Comparison of ENCODE assay signal across 8 cellular contexts in genomic region chr6:144063246-144063743, GRCh38. TPM values are rescaled to one million over a fixed set of nuclear protein-coding genes. Genes with fewer than 3 reads are reported as not detected.
DNase-seq lines count a peak whose midpoint lies in the region; TF ChIP-seq lines count a peak whose summit lies in the region.

No MANE protein-coding gene starts in this region.

- no peak overlapping the region for H3K27ac ChIP-seq in HUES6 (ENCODE audit: low read depth, low read length)
- H3K27ac ChIP-seq in mesendoderm (ENCODE audit: low read depth, low read length) = no peak overlapping the region

- no peak overlapping the region for H2BK120ac ChIP-seq in mesendoderm (ENCODE audit: low read depth, low read length)

- no peak overlapping the region for H2AK5ac ChIP-seq in mesendoderm (ENCODE audit: low read length)

- peak overlapping the region; percentile 63 for H3K4me2 ChIP-seq in mesendoderm (ENCODE audit: low read length)

- no peak overlapping the region for H3K9ac ChIP-seq in HUES6 (ENCODE audit: low read length)
- H3K9ac ChIP-seq in mesendoderm (ENCODE audit: low read length) = peak overlapping the region; percentile 55

- peaks cover 11% of the 10 kb centered on the region for H3K4me1 ChIP-seq in HUES6 (ENCODE audit: control insufficient read depth, insufficient read depth, low read length)
- H3K4me1 ChIP-seq in mesendoderm (ENCODE audit: control insufficient read depth, low read depth, low read length) = no peaks in the 10 kb centered on the region

- H3K23ac ChIP-seq in mesendoderm (ENCODE audit: low read length) = no peak overlapping the region

- in situ Hi-C loops in astrocyte of the spinal cord (cut with HindIII; ENCODE audit: low sequenced_read_pairs) = no loop called here

- H3K18ac ChIP-seq in mesendoderm (ENCODE audit: low read length) = no peak overlapping the region

- no peak for DNase-seq in activated T-cell treated with anti-CD3 and anti-CD28 coated beads, Interleukin-2, amount 50 U/mL, for 24 hours
- no peak for DNase-seq in activated T-cell treated with anti-CD3 and anti-CD28 coated beads, Interleukin-2, amount 50 U/mL, for 48 hours
- DNase-seq in astrocyte of the spinal cord (ENCODE audit: low read depth, low spot score) = no peak
- peak; percentile 13 for DNase-seq in mesendoderm
- no peak for DNase-seq in NCI-H2171 treated with DMSO at 0.1 percent for 48 hours (lab: John Stamatoyannopoulos, UW)
- no peak for DNase-seq in NCI-H1092 treated with DMSO at 0.1 percent for 48 hours (lab: John Stamatoyannopoulos, UW)
- no peak for DNase-seq in NCI-H2171 (lab: John Stamatoyannopoulos, UW)

- H3K4me1 Mint-ChIP-seq in activated T-cell treated with anti-CD3 and anti-CD28 coated beads, Interleukin-2, amount 50 U/mL, for 24 hours (ENCODE audit: low read depth) = peaks cover 44% of the 10 kb centered on the region

- no peaks in the 10 kb centered on the region for H3K79me2 ChIP-seq in mesendoderm (ENCODE audit: control insufficient read depth, insufficient read depth, low read length)

- peaks cover 4% of the 10 kb centered on the region for H3K27me3 Mint-ChIP-seq in activated T-cell treated with anti-CD3 and anti-CD28 coated beads, Interleukin-2, amount 50 U/mL, for 24 hours

- H3K27me3 ChIP-seq in HUES6 (ENCODE audit: control insufficient read depth, insufficient read depth, low read length) (peaks cover 82% of the 10 kb centered on the region), mesendoderm (ENCODE audit: insufficient read depth, low read length, poor library complexity) (peaks cover 28% of the 10 kb centered on the region)

- no peak overlapping the region for H3K4ac ChIP-seq in mesendoderm (ENCODE audit: low read depth, low read length)

- H3K79me1 ChIP-seq in mesendoderm (ENCODE audit: low read length) = no peaks in the 10 kb centered on the region

- TF ChIP-seq CTCF in astrocyte of the spinal cord (IDR thresholded peaks at IDR 0.05; ENCODE audit: low read depth, low read length) = no peak

- no peak overlapping the region for H4K8ac ChIP-seq in mesendoderm (ENCODE audit: low read depth, low read length)

- no peak overlapping the region for H4K5ac ChIP-seq in mesendoderm (ENCODE audit: low read length)

- peak overlapping the region; percentile 86 for H3K4me3 Mint-ChIP-seq in activated T-cell treated with anti-CD3 and anti-CD28 coated beads, Interleukin-2, amount 50 U/mL, for 24 hours

- H3K9me3 ChIP-seq in HUES6 (ENCODE audit: control insufficient read depth, insufficient read depth, low read depth, low read length) = no peaks in the 10 kb centered on the region; the same call in 1 of the 2 replicates

- H2BK5ac ChIP-seq in mesendoderm (ENCODE audit: low read length) = no peak overlapping the region

- peak overlapping the region; percentile 80 for H3K4me3 ChIP-seq in HUES6 (ENCODE audit: low read depth, low read length)
- H3K4me3 ChIP-seq in astrocyte of the spinal cord (ENCODE audit: low read depth, low read length) = peak overlapping the region; percentile 47
- H3K4me3 ChIP-seq in mesendoderm (ENCODE audit: low read length) = peak overlapping the region; percentile 33

- H3K36me3 Mint-ChIP-seq in activated T-cell treated with anti-CD3 and anti-CD28 coated beads, Interleukin-2, amount 50 U/mL, for 24 hours (ENCODE audit: low read depth) = no peaks in the 10 kb centered on the region

- WGBS in mesendoderm (ENCODE audit: extremely low coverage, insufficient coverage, low lambda C conversion rate) = no CpG with 5 or more reads among the region's 16 CpGs

- H3K36me3 ChIP-seq in HUES6 (ENCODE audit: control insufficient read depth, insufficient read depth, low read length) (no peaks in the 10 kb centered on the region), mesendoderm (ENCODE audit: control insufficient read depth, insufficient read depth, low read length) (no peaks in the 10 kb centered on the region)

- H3K9me3 Mint-ChIP-seq in activated T-cell treated with anti-CD3 and anti-CD28 coated beads, Interleukin-2, amount 50 U/mL, for 24 hours = no peaks in the 10 kb centered on the region

- peak overlapping the region; percentile 54 for H3K56ac ChIP-seq in mesendoderm (ENCODE audit: low read length)

- H2BK15ac ChIP-seq in mesendoderm (replicated peaks; ENCODE audit: low read depth) = no peak overlapping the region

- H3K27ac Mint-ChIP-seq in activated T-cell treated with anti-CD3 and anti-CD28 coated beads, Interleukin-2, amount 50 U/mL, for 24 hours = peak overlapping the region; percentile 92

RNA-seq across cellular contexts. Expression of gene SF3B5, which starts 32.1 kb away (rescaled TPM):
- polyA plus RNA-seq in mesendoderm (2013, experiment 1 of 2) = 285 TPM
- 286 TPM for polyA plus RNA-seq in mesendoderm (2013, experiment 2 of 2)

RNA-seq across cellular contexts. Expression of gene PLAGL1, which starts 55.2 kb away (rescaled TPM):
- polyA plus RNA-seq in mesendoderm (2013, experiment 1 of 2) = 3.4 TPM
- polyA plus RNA-seq in mesendoderm (2013, experiment 2 of 2) = 3.8 TPM
